ENCODE assay signal across 27 cellular contexts in genomic region chr17:6491071-6491700, GRCh38. TPM values are rescaled to one million over a fixed set of nuclear protein-coding genes. Genes with fewer than 3 reads are reported as not detected.
DNase-seq lines count a peak whose midpoint lies in the region; ATAC-seq, FAIRE-seq and TF ChIP-seq lines count a peak whose summit lies in the region.
"Had no signal": no experiment of that assay in that cellular context is flagged by ENCODE, and none has a peak within 500 bp of the region (broad histone marks: within the 10 kb centered on the region; RNA-seq: fewer than 3 reads in every experiment).

No MANE protein-coding gene starts in this region.

- H3K79me1 ChIP-seq in H1 (ENCODE audit: low read depth, low read length) (no peaks in the 10 kb centered on the region), neuronal stem cell (ENCODE audit: low read depth, low read length) (no peaks in the 10 kb centered on the region)

- WGBS in H1 (ENCODE audit: extremely low coverage in 1 of 2, insufficient coverage in 1 of 2, insufficient read length in 1 of 2, insufficient replicate concordance in 2 of 2, low coverage in 1 of 2, low lambda C conversion rate in 2 of 2, missing lambda C conversion rate in 1 of 2), 2 experiments: 80% methylated on average over 6 of the region's 7 CpGs; no CpG with 5 or more reads in 1 of the 2 experiments
- no CpG with 5 or more reads among the region's 7 CpGs for WGBS in neuronal stem cell (ENCODE audit: extremely low coverage in 2 of 2, insufficient read length in 2 of 2, insufficient replicate concordance in 1 of 2), 2 donors

- H3K4me3 Mint-ChIP-seq in T-helper 17 cell: no peak overlapping the region
- H3K4me3 Mint-ChIP-seq: CD8-positive, alpha-beta memory T cell had no signal

- no peak for TF ChIP-seq POLR2A in H1 (IDR thresholded peaks at IDR 0.05; ENCODE audit: control extremely low read depth in 1 of 2, low read depth in 2 of 2, low read length in 2 of 2)

- H2AK5ac ChIP-seq in H1 (ENCODE audit: low read depth, low read length) (no peak overlapping the region), neuronal stem cell (ENCODE audit: low read depth, low read length) (no peak overlapping the region)

- H3K36me3 ChIP-seq in H1 (ENCODE audit: control insufficient read depth in 2 of 4, insufficient read depth in 4 of 4, low read length in 3 of 4): no peaks in the 10 kb centered on the region
- H3K36me3 ChIP-seq in neuronal stem cell (replicated peaks in 1 of 2; ENCODE audit: control insufficient read depth in 2 of 2, insufficient read depth in 2 of 2, low read length in 2 of 2): no peaks in the 10 kb centered on the region
- no peaks in the 10 kb centered on the region for H3K36me3 ChIP-seq in upper lobe of right lung

- H2AFZ ChIP-seq in H1 (ENCODE audit: low read length): no peak overlapping the region
- no peak overlapping the region for H2AFZ ChIP-seq in neuronal stem cell (ENCODE audit: low read length)
- H2AFZ ChIP-seq: PC-9 had no signal

- H4K91ac ChIP-seq in H1 (replicated peaks; ENCODE audit: insufficient read length, low read length) (peak overlapping the region; percentile 31), neuronal stem cell (ENCODE audit: low read depth, low read length, poor library complexity) (no peak overlapping the region)

- no peak overlapping the region for H3K27ac ChIP-seq in H1 (ENCODE audit: low read depth, low read length)
- peak overlapping the region; percentile 4 for H3K27ac ChIP-seq in neuronal stem cell (replicated peaks; ENCODE audit: low read length)
- H3K27ac ChIP-seq in upper lobe of right lung: no peak overlapping the region
- H3K27ac ChIP-seq: C4-2B, PC-9 had no signal

- H3K4me1 ChIP-seq in H1 (replicated peaks in 1 of 4; ENCODE audit: control insufficient read depth in 3 of 4, insufficient read depth in 4 of 4, low read length in 3 of 4): peaks cover 9 to 29% (median 15%) of the 10 kb centered on the region in 4 experiments
- peaks cover 10 to 20% of the 10 kb centered on the region in 2 donors for H3K4me1 ChIP-seq in neuronal stem cell (ENCODE audit: control insufficient read depth in 2 of 2, insufficient read depth in 1 of 2, low read depth in 1 of 2, low read length in 2 of 2)
- H3K4me1 ChIP-seq in upper lobe of right lung: peaks cover 9% of the 10 kb centered on the region

- intact Hi-C loops in cardiac septum (cut with DNase I): no loop called here
- intact Hi-C loops in left cardiac atrium (cut with DNase I): no loop called here
- intact Hi-C loops in upper lobe of right lung (cut with DNase I): no loop called here

- H3K4me3 ChIP-seq in H1 (ENCODE audit: extremely low read depth in 1 of 4, insufficient read depth in 2 of 4, low read depth in 3 of 4, low read length in 4 of 4): no peak overlapping the region
- no peak overlapping the region for H3K4me3 ChIP-seq in neuronal stem cell (ENCODE audit: low read length in 2 of 2)
- H3K4me3 ChIP-seq in upper lobe of right lung: no peak overlapping the region
- H3K4me3 ChIP-seq: K562, PC-9 had no signal

- H3K27ac Mint-ChIP-seq in T-helper 17 cell: no peak overlapping the region
- H3K27ac Mint-ChIP-seq: CD8-positive, alpha-beta memory T cell had no signal

- no peak for TF ChIP-seq RAD21 in H1 (IDR thresholded peaks at IDR 0.05 in 1 of 2, conservative IDR thresholded peaks at IDR 0.05 in 1 of 2; ENCODE audit: low read depth in 2 of 2, low read length in 2 of 2)

- CTCF ChIA-PET in H1 (lab: Charles Lee; ENCODE audit: partially characterized antibody): interaction anchor here (0.5 to 2.1 kb wide), 6 partner anchors 12 to 1580 kb away, joined by 3 to 12 read pairs (median 3); no protein-coding TSS in a partner anchor

- H3K9me3 ChIP-seq in H1 (ENCODE audit: insufficient read depth in 2 of 2, low read depth in 1 of 2, low read length in 1 of 2) (no peaks in the 10 kb centered on the region), neuronal stem cell (replicated peaks in 1 of 2; ENCODE audit: control insufficient read depth in 2 of 2, insufficient read depth in 1 of 2, low read depth in 1 of 2, low read length in 2 of 2) (no peaks in the 10 kb centered on the region), upper lobe of right lung (no peaks in the 10 kb centered on the region), T-helper 17 cell (ENCODE audit: control insufficient read depth, low read length, poor library complexity, severe bottlenecking) (no peaks in the 10 kb centered on the region)

- H3K27me3 ChIP-seq in H1 (replicated peaks in 1 of 4; ENCODE audit: control insufficient read depth in 3 of 4, extremely low read depth in 1 of 4, insufficient read depth in 3 of 4, low read length in 3 of 4) (no peaks in the 10 kb centered on the region), neuronal stem cell (ENCODE audit: control insufficient read depth in 3 of 3, insufficient read depth in 3 of 3, low read depth in 1 of 3, low read length in 3 of 3) (no peaks in the 10 kb centered on the region), upper lobe of right lung (no peaks in the 10 kb centered on the region)

- no peaks in the 10 kb centered on the region for H3K79me2 ChIP-seq in H1 (ENCODE audit: control insufficient read depth in 1 of 2, insufficient read depth in 2 of 2, low read length in 2 of 2)

- peaks cover 37% of the 10 kb centered on the region for H3K27me3 Mint-ChIP-seq in T-helper 17 cell

- H4K5ac ChIP-seq in H1 (ENCODE audit: insufficient read length, low read depth, low read length): no peak overlapping the region

- H2BK15ac ChIP-seq in H1 (ENCODE audit: low read length): peak overlapping the region; percentile 92; the same call in 1 of the 2 replicates
- no peak overlapping the region for H2BK15ac ChIP-seq in neuronal stem cell (ENCODE audit: low read length)

- H3K36me3 Mint-ChIP-seq in T-helper 17 cell (ENCODE audit: low read depth): no peaks in the 10 kb centered on the region
- H3K36me3 Mint-ChIP-seq: CD8-positive, alpha-beta memory T cell had no signal

- H3K18ac ChIP-seq in H1 (ENCODE audit: extremely low read depth, low read length) (no peak overlapping the region), neuronal stem cell (ENCODE audit: low read length) (peak overlapping the region; percentile 32)

- H3K56ac ChIP-seq in H1 (replicated peaks; ENCODE audit: insufficient read length, low read depth, low read length): no peak overlapping the region

- peaks cover 7% of the 10 kb centered on the region for H3K4me1 Mint-ChIP-seq in T-helper 17 cell

- H3K23ac ChIP-seq in H1 (ENCODE audit: insufficient read length) (no peak overlapping the region), neuronal stem cell (ENCODE audit: low read depth, low read length, poor library complexity) (no peak overlapping the region)

- DNase-seq in cardiac septum (ENCODE audit: low spot score) (peak; percentile 51), left cardiac atrium (no peak), H1 (ENCODE audit: low read depth in 1 of 2, low spot score in 2 of 2) (no peak), neuronal stem cell (ENCODE audit: low spot score) (no peak), upper lobe of right lung (peak; percentile 32), NCI-H510A treated with DMSO at 0.1 percent for 48 hours (lab: John Stamatoyannopoulos, UW) (no peak), NCI-H2196 treated with DMSO at 0.1 percent for 48 hours (lab: John Stamatoyannopoulos, UW; ENCODE audit: unreplicated experiment) (no peak), T-helper 17 cell (no peak)
- DNase-seq: 8988T, DMS53, GDM1, MM.1S, NCI-H1048, NCI-H1417 treated with DMSO at 0.1 percent for 48 hours, NCI-H187, NCI-H510A, NCI-H748 treated with DMSO at 0.1 percent for 48 hours, PC-9, RPMI8226, SHP77 treated with DMSO at 0.1 percent for 48 hours had no signal

- H3K9ac ChIP-seq in H1 (replicated peaks in 1 of 4; ENCODE audit: extremely low read depth in 1 of 4, low read depth in 3 of 4, low read length in 3 of 4): no peak overlapping the region
- no peak overlapping the region for H3K9ac ChIP-seq in neuronal stem cell (ENCODE audit: low read depth, low read length, poor library complexity)

- peak; percentile 7 for FAIRE-seq in H1 (lab: Jason Lieb, UNC)
- FAIRE-seq: D721Med, K562 had no signal

- TF ChIP-seq CTCF in H1 (IDR thresholded peaks at IDR 0.05; ENCODE audit: control extremely low read depth in 1 of 3, insufficient read depth in 1 of 3, low read depth in 1 of 3, low read length in 3 of 3) (no peak), upper lobe of right lung (IDR thresholded peaks at IDR 0.05) (no peak)

- H3K14ac ChIP-seq in H1 (ENCODE audit: insufficient read length) (no peak overlapping the region), neuronal stem cell (ENCODE audit: low read length) (no peak overlapping the region)

- H2BK120ac ChIP-seq in H1 (replicated peaks; ENCODE audit: low read depth, low read length) (no peak overlapping the region), neuronal stem cell (ENCODE audit: low read depth, low read length) (no peak overlapping the region)

- H3K4me2 ChIP-seq in H1 (ENCODE audit: insufficient read depth in 1 of 2, low read depth in 2 of 2, low read length in 2 of 2) (no peak overlapping the region; a peak in 1 of 4 replicates), neuronal stem cell (ENCODE audit: insufficient read depth, low read length, poor library complexity, severe bottlenecking) (no peak overlapping the region)
- H3K4me2 ChIP-seq: PC-9 had no signal

- H3K4ac ChIP-seq in H1 (replicated peaks; ENCODE audit: insufficient read length, low read depth, low read length) (no peak overlapping the region), neuronal stem cell (ENCODE audit: low read length) (no peak overlapping the region)

- no peak overlapping the region for H2BK12ac ChIP-seq in H1 (ENCODE audit: low read depth, low read length)
- H2BK12ac ChIP-seq in neuronal stem cell (ENCODE audit: low read length): peak overlapping the region; percentile 28

- H4K20me1 ChIP-seq in H1 (replicated peaks in 1 of 2; ENCODE audit: control insufficient read depth in 1 of 2, insufficient read depth in 2 of 2, low read length in 2 of 2): no peaks in the 10 kb centered on the region

- H2BK5ac ChIP-seq in H1 (ENCODE audit: low read depth, low read length) (peak overlapping the region; percentile 52; the same call in 1 of the 2 replicates), neuronal stem cell (ENCODE audit: low read length) (peak overlapping the region; percentile 33)

- H3K23me2 ChIP-seq in H1 (ENCODE audit: low read depth, low read length): peaks cover 4% of the 10 kb centered on the region; the same call in 1 of the 2 replicates

- no peak for TF ChIP-seq EP300 in H1 (IDR thresholded peaks at IDR 0.05; ENCODE audit: borderline replicate concordance in 1 of 2, low read depth in 2 of 2, low read length in 2 of 2)

- ATAC-seq in left cardiac atrium (no peak), upper lobe of right lung (no peak), T-helper 17 cell (no peak)
- ATAC-seq: K562, SK-N-SH treated with all-trans-retinoic acid at 6 μM for 48 hours had no signal

- 0 out of 2 replicates have a peak overlapping the region, but pooled peaks have one; percentile 80 for H2BK20ac ChIP-seq in H1 (ENCODE audit: low read length)

- POLR2A ChIA-PET in H1 (lab: Charles Lee; ENCODE audit: partially characterized antibody): interaction anchor here (0.8 to 2.1 kb wide), 9 partner anchors 9 to 64 kb away, joined by 3 to 6 read pairs (median 4); partner anchors contain the start of gene PIMREG

- H4K8ac ChIP-seq in H1 (ENCODE audit: extremely low read depth, insufficient read depth, low read length) (no peak overlapping the region), neuronal stem cell (ENCODE audit: low read depth, low read length) (no peak overlapping the region)

RNA-seq across cellular contexts. Expression of gene PIMREG, which starts 46.9 kb away (rescaled TPM):
- total RNA-seq in cardiac septum (not detected), left cardiac atrium (under 1 TPM in 1 of 2 donors, not detected in 1; 0.29 TPM), upper lobe of right lung (0.26 TPM), T-helper 17 cell (not detected)
- 133 and 143 TPM in 2 replicates for total RNA-seq in H1 (2021; fragmentation: NEBNext Ultra II Directional; extraction: Animal tissue kit (Norgen Biotek cat#: 25700))
- 126 and 148 TPM in 2 replicates for polyA plus RNA-seq in H1 (2011; rRNA removed)
- 154 TPM for polyA plus RNA-seq in H1 (2011; cell fraction: cytosol; rRNA removed)
- polyA plus RNA-seq in H1 (2011; cell fraction: nucleus; rRNA removed): 223 TPM
- 83.9 to 119 TPM (median 107 TPM) in 4 replicates for polyA plus RNA-seq in H1 (2012, experiment 1 of 2)
- 116 TPM for polyA plus RNA-seq in H1 (2012, experiment 2 of 2)
- polyA plus RNA-seq in H1 (2013, experiment 1 of 2): 64.4 TPM
- 62.7 TPM for polyA plus RNA-seq in H1 (2013, experiment 2 of 2)
- 55.3 and 66.3 TPM in 2 replicates for polyA minus RNA-seq in H1 (2011; rRNA and poly(A)+ RNA removed)
- 56.3 TPM for polyA minus RNA-seq in H1 (2011; cell fraction: cytosol; rRNA and poly(A)+ RNA removed)
- 68.8 TPM for polyA minus RNA-seq in H1 (2011; cell fraction: nucleus; rRNA and poly(A)+ RNA removed)
- 103 TPM for polyA plus RNA-seq in neuronal stem cell (2013, experiment 1 of 2)
- polyA plus RNA-seq in neuronal stem cell (2013, experiment 2 of 2): 98.6 TPM
- polyA plus RNA-seq: CD8-positive, alpha-beta memory T cell had no signal

RNA-seq across cellular contexts. Expression of gene AIPL1, which starts 56.3 kb away (rescaled TPM):
- not detected for total RNA-seq in cardiac septum
- not detected for total RNA-seq in left cardiac atrium
- 0.71 TPM in 1 of 2 replicates, not detected in the other for total RNA-seq in H1 (2021; fragmentation: NEBNext Ultra II Directional; extraction: Animal tissue kit (Norgen Biotek cat#: 25700))
- 0.56 and 0.89 TPM in 2 replicates for polyA plus RNA-seq in H1 (2011; rRNA removed)
- polyA plus RNA-seq in H1 (2011; cell fraction: cytosol; rRNA removed): 1.6 TPM
- 0.78 TPM for polyA plus RNA-seq in H1 (2011; cell fraction: nucleus; rRNA removed)
- polyA plus RNA-seq in H1 (2012, experiment 1 of 2): 0.22 to 0.55 TPM (median 0.40 TPM) in 4 replicates
- 0.09 TPM for polyA plus RNA-seq in H1 (2012, experiment 2 of 2)
- polyA plus RNA-seq in H1 (2013, experiment 1 of 2): 0.14 TPM
- 0.29 TPM for polyA plus RNA-seq in H1 (2013, experiment 2 of 2)
- 0.20 and 0.22 TPM in 2 replicates for polyA minus RNA-seq in H1 (2011; rRNA and poly(A)+ RNA removed)
- not detected for polyA minus RNA-seq in H1 (2011; cell fraction: cytosol; rRNA and poly(A)+ RNA removed)
- polyA minus RNA-seq in H1 (2011; cell fraction: nucleus; rRNA and poly(A)+ RNA removed): not detected
- 0.26 TPM for polyA plus RNA-seq in neuronal stem cell (2013, experiment 1 of 2)
- polyA plus RNA-seq in neuronal stem cell (2013, experiment 2 of 2): 0.35 TPM
- not detected for total RNA-seq in upper lobe of right lung
- total RNA-seq in T-helper 17 cell: not detected
- total RNA-seq: CD8-positive, alpha-beta memory T cell; H4; K562; LHCN-M2; PC-9 had no signal
- polyA plus RNA-seq: CD8-positive, alpha-beta memory T cell; K562 had no signal

Comparison
In these comparisons a context has a peak if more than half of its experiments do, and no peak if none do; other contexts are left out.
1. DNase-seq: peak in cardiac septum (single experiment) and upper lobe of right lung (single experiment); none in left cardiac atrium (single experiment), H1 (0 of 2), neuronal stem cell (single experiment), NCI-H510A treated with DMSO at 0.1 percent for 48 hours (single experiment), NCI-H2196 treated with DMSO at 0.1 percent for 48 hours (single experiment) and T-helper 17 cell (0 of 3).
2. RNA of gene PIMREG, which starts 46.9 kb away (total RNA-seq): 133 to 143 TPM in H1; 0.29 TPM in left cardiac atrium, not detected in T-helper 17 cell, 0.26 TPM in upper lobe of right lung (single experiment) and not detected in cardiac septum (single experiment); every median in the first group is over 100 times any median in the second.